19 cellular contexts compared by ENCODE assay signal in genomic region chr14:75543786-75544185, GRCh38. TPM values are rescaled to one million over a fixed set of nuclear protein-coding genes. Genes with fewer than 3 reads are reported as not detected.
DNase-seq lines count a peak whose midpoint lies in the region; ATAC-seq and TF ChIP-seq lines count a peak whose summit lies in the region.
"Had no signal": no experiment of that assay in that cellular context is flagged by ENCODE, and none has a peak within 500 bp of the region (broad histone marks: within the 10 kb centered on the region; RNA-seq: fewer than 3 reads in every experiment).

No MANE protein-coding gene starts in this region.

- H3K27ac Mint-ChIP-seq in stimulated activated naive CD8-positive, alpha-beta T cell treated with anti-CD3 and anti-CD28 coated beads, Interleukin-15, Interleukin-2, amounts not matched to agents 100 ng/mL and 50 ng/mL, for 24 hours, result peak overlapping the region; percentile 96
- H3K27ac Mint-ChIP-seq in activated CD8-positive, alpha-beta T cell treated with anti-CD3 and anti-CD28 coated beads, Interleukin-2, amount 10 ng/mL, durations not matched to agents 7 days and 5 days, result peak overlapping the region; percentile 75
- H3K27ac Mint-ChIP-seq: mesothelial cell of epicardium, WTC11 had no signal

- H3K27me3 Mint-ChIP-seq in stimulated activated naive CD8-positive, alpha-beta T cell treated with anti-CD3 and anti-CD28 coated beads, Interleukin-15, Interleukin-2, amounts not matched to agents 100 ng/mL and 50 ng/mL, for 24 hours, result no peaks in the 10 kb centered on the region
- H3K27me3 Mint-ChIP-seq in activated CD8-positive, alpha-beta T cell treated with anti-CD3 and anti-CD28 coated beads, Interleukin-2, amount 10 ng/mL, durations not matched to agents 7 days and 5 days (ENCODE audit: low read depth), result no peaks in the 10 kb centered on the region

- no peaks in the 10 kb centered on the region for H3K9me3 ChIP-seq in stomach
- H3K9me3 ChIP-seq in upper lobe of right lung, result no peaks in the 10 kb centered on the region
- H3K9me3 ChIP-seq: right lobe of liver had no signal

- H3K4me3 ChIP-seq in fibroblast of mammary gland (ENCODE audit: control insufficient read depth, low read depth, low read length) (no peak overlapping the region), stomach (no peak overlapping the region), upper lobe of right lung (no peak overlapping the region)
- H3K4me3 ChIP-seq: hepatocyte, right lobe of liver had no signal

- no peak for DNase-seq in stimulated activated naive CD8-positive, alpha-beta T cell treated with anti-CD3 and anti-CD28 coated beads, Interleukin-15, Interleukin-2, amounts not matched to agents 100 U/mL and 50 U/mL, for 24 hours
- DNase-seq in activated CD8-positive, alpha-beta T cell treated with anti-CD3 and anti-CD28 coated beads, Interleukin-2, amount 10 ng/mL, durations not matched to agents 7 days and 5 days, result no peak
- peak; percentile 26 for DNase-seq in fibroblast of mammary gland (ENCODE audit: low read depth)
- DNase-seq in stomach, result no peak
- no peak for DNase-seq in OCI-M1 (lab: John Stamatoyannopoulos, UW)
- DNase-seq in upper lobe of right lung, result no peak
- DNase-seq: AML-193, aorta, kidney glomerular epithelial cell, NCI-H1930, right lobe of liver had no signal

- H3K4me1 ChIP-seq in stomach (peaks cover 6 to 27% (median 12%) of the 10 kb centered on the region in 4 donors), upper lobe of right lung (peaks cover 23% of the 10 kb centered on the region)

- WGBS in stomach, 5 donors, result 78 to 88% (median 84%) methylated on average over 2 of the region's 2 CpGs

- CTCF ChIA-PET in activated CD8-positive, alpha-beta T cell treated with anti-CD3 and anti-CD28 coated beads, Interleukin-2, amount 10 ng/mL, durations not matched to agents 7 days and 5 days (lab: Charles Lee), result interaction anchor here (0.9 to 3.8 kb wide), 8 partner anchors 18 to 110 kb away, joined by 3 to 31 read pairs (median 12); partner anchors contain the start of genes BATF and FLVCR2

- no peak for TF ChIP-seq POLR2A in stomach (IDR thresholded peaks at IDR 0.05)

- TF ChIP-seq CTCF in fibroblast of mammary gland (conservative IDR thresholded peaks at IDR 0.05; ENCODE audit: control insufficient read depth, insufficient read depth, low read depth, low read length) (no peak), stomach (IDR thresholded peaks at IDR 0.05) (no peak), upper lobe of right lung (IDR thresholded peaks at IDR 0.05) (no peak)

- peak overlapping the region in 3 of 5 donors; percentile 67 to 87 (median 85) for H3K27ac ChIP-seq in stomach
- H3K27ac ChIP-seq in upper lobe of right lung, result no peak overlapping the region

- H3K27me3 ChIP-seq in stomach, result peaks cover 0 to 13% (median 0%) of the 10 kb centered on the region in 3 donors
- no peaks in the 10 kb centered on the region for H3K27me3 ChIP-seq in upper lobe of right lung
- H3K27me3 ChIP-seq: hepatocyte, right lobe of liver had no signal

- POLR2A ChIA-PET in activated CD8-positive, alpha-beta T cell treated with anti-CD3 and anti-CD28 coated beads, Interleukin-2, amount 10 ng/mL, durations not matched to agents 7 days and 5 days (lab: Charles Lee), result interaction anchor here (1.2 to 5.6 kb wide), 3 partner anchors 16 to 21 kb away, joined by 4 to 56 read pairs (median 4); partner anchors contain the start of gene BATF

- no peaks in the 10 kb centered on the region for H3K9me3 Mint-ChIP-seq in stimulated activated naive CD8-positive, alpha-beta T cell treated with anti-CD3 and anti-CD28 coated beads, Interleukin-15, Interleukin-2, amounts not matched to agents 100 ng/mL and 50 ng/mL, for 24 hours
- no peaks in the 10 kb centered on the region for H3K9me3 Mint-ChIP-seq in activated CD8-positive, alpha-beta T cell treated with anti-CD3 and anti-CD28 coated beads, Interleukin-2, amount 10 ng/mL, durations not matched to agents 7 days and 5 days (ENCODE audit: insufficient read depth)
- H3K9me3 Mint-ChIP-seq: mesothelial cell of epicardium, WTC11 had no signal

- ATAC-seq in stimulated activated naive CD8-positive, alpha-beta T cell treated with anti-CD3 and anti-CD28 coated beads, Interleukin-15, Interleukin-2, amounts not matched to agents 100 U/mL and 50 U/mL, for 24 hours, result no peak
- no peak for ATAC-seq in activated CD8-positive, alpha-beta T cell treated with anti-CD3 and anti-CD28 coated beads, Interleukin-2, amount 10 ng/mL, durations not matched to agents 7 days and 5 days
- no peak for ATAC-seq in upper lobe of right lung
- no peak for ATAC-seq in GM18858 (IDR thresholded peaks at IDR 0.05; ENCODE audit: unreplicated experiment)
- ATAC-seq: WTC11 had no signal

- no peak for TF ChIP-seq EP300 in stomach (IDR thresholded peaks at IDR 0.05)

- H3K36me3 ChIP-seq in stomach (peaks cover 0 to 5% (median 2%) of the 10 kb centered on the region in 4 donors), upper lobe of right lung (no peaks in the 10 kb centered on the region)
- H3K36me3 ChIP-seq: right lobe of liver had no signal

- peak overlapping the region; percentile 52 for H3K4me3 Mint-ChIP-seq in stimulated activated naive CD8-positive, alpha-beta T cell treated with anti-CD3 and anti-CD28 coated beads, Interleukin-15, Interleukin-2, amounts not matched to agents 100 ng/mL and 50 ng/mL, for 24 hours
- peak overlapping the region; percentile 16 for H3K4me3 Mint-ChIP-seq in activated CD8-positive, alpha-beta T cell treated with anti-CD3 and anti-CD28 coated beads, Interleukin-2, amount 10 ng/mL, durations not matched to agents 7 days and 5 days
- H3K4me3 Mint-ChIP-seq: mesothelial cell of epicardium, WTC11 had no signal

- peaks cover 59% of the 10 kb centered on the region for H3K36me3 Mint-ChIP-seq in stimulated activated naive CD8-positive, alpha-beta T cell treated with anti-CD3 and anti-CD28 coated beads, Interleukin-15, Interleukin-2, amounts not matched to agents 100 ng/mL and 50 ng/mL, for 24 hours (ENCODE audit: low read depth)
- peaks cover 33% of the 10 kb centered on the region for H3K36me3 Mint-ChIP-seq in activated CD8-positive, alpha-beta T cell treated with anti-CD3 and anti-CD28 coated beads, Interleukin-2, amount 10 ng/mL, durations not matched to agents 7 days and 5 days (ENCODE audit: low read depth)
- H3K36me3 Mint-ChIP-seq: mesothelial cell of epicardium, WTC11 had no signal

- peaks cover 75% of the 10 kb centered on the region for H3K4me1 Mint-ChIP-seq in stimulated activated naive CD8-positive, alpha-beta T cell treated with anti-CD3 and anti-CD28 coated beads, Interleukin-15, Interleukin-2, amounts not matched to agents 100 ng/mL and 50 ng/mL, for 24 hours (ENCODE audit: low read depth)
- peaks cover 56% of the 10 kb centered on the region for H3K4me1 Mint-ChIP-seq in activated CD8-positive, alpha-beta T cell treated with anti-CD3 and anti-CD28 coated beads, Interleukin-2, amount 10 ng/mL, durations not matched to agents 7 days and 5 days (ENCODE audit: low read depth)
- H3K4me1 Mint-ChIP-seq: WTC11 had no signal

- intact Hi-C loops in stomach (cut with DNase I; ENCODE audit: low total_unique reads) (no loop called here), upper lobe of right lung (cut with DNase I) (no loop called here)

RNA-seq across cellular contexts. Expression of gene BATF, which starts 21.5 kb away (rescaled TPM):
- total RNA-seq in activated CD8-positive, alpha-beta T cell treated with anti-CD3 and anti-CD28 coated beads, Interleukin-2, amount 10 ng/mL, durations not matched to agents 7 days and 5 days, result 10 to 100 TPM; 41.3 to 41.6 TPM
- total RNA-seq in stomach (1 to 10 TPM in 3 of 5 donors, not detected in 2; 1.3 to 4.7 (median 2.6) TPM), upper lobe of right lung (4.9 TPM)
- polyA plus RNA-seq in stomach, result 10 to 100 TPM; 10.1 to 17.7 (median 14.8) TPM
- total RNA-seq: cerebellum, fibroblast of villous mesenchyme, hepatocyte, NCI-H460, WTC11 had no signal

RNA-seq across cellular contexts. Expression of gene FLVCR2, which starts 34.6 kb away (rescaled TPM):
- total RNA-seq in activated CD8-positive, alpha-beta T cell treated with anti-CD3 and anti-CD28 coated beads, Interleukin-2, amount 10 ng/mL, durations not matched to agents 7 days and 5 days, result 1 to 10 TPM in 1 of 2 experiments, under 1 TPM in 1; 0.79 to 5.5 TPM
- total RNA-seq in stomach (10 to 100 TPM in 1 of 5 donors, 1 to 10 TPM in 2, under 1 TPM in 1, not detected in 1; 0.89 to 10.7 (median 3.6) TPM), upper lobe of right lung (28.6 TPM)
- under 1 TPM; 0.15 to 0.95 (median 0.50) TPM for polyA plus RNA-seq in stomach
